Comparison of ENCODE assay signal across 12 cellular contexts in the genomic region with DNA sequence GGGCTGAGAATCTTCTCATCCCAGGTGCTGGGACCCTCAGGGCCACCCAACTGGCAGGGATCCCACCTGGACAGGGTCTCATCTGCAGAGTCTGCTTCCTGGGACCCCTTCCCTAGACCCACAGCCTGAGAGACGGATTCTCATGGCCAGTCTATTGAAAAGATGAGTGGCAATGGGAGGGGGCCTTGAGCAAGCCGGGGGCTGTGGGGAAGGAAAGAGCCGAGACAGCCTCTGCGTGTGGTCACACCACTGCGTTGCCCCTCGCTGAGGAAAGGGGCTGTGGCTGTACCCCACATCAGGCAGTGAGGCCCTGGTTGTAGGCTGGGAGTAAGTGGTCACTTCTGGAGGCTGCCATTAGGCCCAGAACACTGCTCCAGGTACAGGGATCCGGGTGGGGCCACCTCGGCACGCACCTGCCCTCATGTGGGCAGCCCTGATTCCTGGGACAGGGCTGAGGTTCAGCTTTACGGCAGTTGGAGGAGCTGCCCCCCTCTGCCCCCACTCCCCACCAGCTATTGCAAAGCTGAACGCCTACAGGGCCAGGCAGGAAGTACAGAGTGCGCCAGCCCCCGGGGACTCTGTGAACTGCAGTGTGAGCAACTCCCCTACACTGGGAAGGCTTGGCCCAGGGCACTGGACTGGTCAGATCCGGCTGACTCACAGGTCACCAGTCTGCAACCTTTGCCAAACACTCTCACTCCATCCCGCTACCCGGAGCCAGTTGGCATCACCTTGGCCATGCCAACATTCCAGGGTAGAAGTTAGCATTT.
A peak's percentile ranks its signal among the peaks of the same experiment; 100 is the strongest.
DNase-seq lines count a peak whose midpoint lies in the region; ATAC-seq and TF ChIP-seq lines count a peak whose summit lies in the region.
"Had no signal": no experiment of that assay in that cellular context is flagged by ENCODE, and none has a peak within 500 bp of the region (broad histone marks: within the 10 kb centered on the region; RNA-seq: fewer than 3 reads in every experiment).

No MANE protein-coding gene starts in this region.

- TF ChIP-seq CTCF in HFFc6 (IDR thresholded peaks at IDR 0.05) (peak; percentile 56), brain microvascular endothelial cell (IDR thresholded peaks at IDR 0.05; ENCODE audit: low read depth, low read length, missing control alignments) (peak; percentile 57)

- H3K27me3 Mint-ChIP-seq in HFFc6 (ENCODE audit: insufficient read depth): peaks cover 22% of the 10 kb centered on the region

- H3K36me3 ChIP-seq in brain microvascular endothelial cell (replicated peaks): no peaks in the 10 kb centered on the region
- H3K36me3 ChIP-seq: colonic mucosa had no signal

- ATAC-seq in HG03521 (IDR thresholded peaks at IDR 0.05; ENCODE audit: unreplicated experiment) (no peak), GM18505 (IDR thresholded peaks at IDR 0.05; ENCODE audit: unreplicated experiment) (no peak)

- no peaks in the 10 kb centered on the region; the same call in 1 of the 2 replicates for H3K36me3 Mint-ChIP-seq in HFFc6 (ENCODE audit: low read depth)

- H3K4me3 Mint-ChIP-seq in HFFc6: no peak overlapping the region

- no peak for TF ChIP-seq POLR2A in GM18505 (IDR thresholded peaks at IDR 0.05; ENCODE audit: borderline replicate concordance, extremely low read depth, insufficient read depth, insufficient read length)

- in situ Hi-C loops in brain microvascular endothelial cell (cut with HindIII; ENCODE audit: low pct_ligation_motif_present, low sequenced_read_pairs): no loop called here

- no peaks in the 10 kb centered on the region for H3K27me3 ChIP-seq in brain microvascular endothelial cell (replicated peaks)
- H3K27me3 ChIP-seq: colonic mucosa had no signal

- no peak overlapping the region for H3K4me3 ChIP-seq in brain microvascular endothelial cell (ENCODE audit: low read depth, low read length)
- H3K4me3 ChIP-seq: colonic mucosa had no signal

- H3K9me3 Mint-ChIP-seq in HFFc6: no peaks in the 10 kb centered on the region

- no peak overlapping the region for H3K27ac ChIP-seq in brain microvascular endothelial cell
- H3K27ac ChIP-seq: colonic mucosa had no signal

- no peak overlapping the region for H3K27ac Mint-ChIP-seq in HFFc6

- DNase-seq in A172 (ENCODE audit: low spot score) (peak; percentile 92), HFFc6 (no peak), brain microvascular endothelial cell (peak; percentile 34), mesenteric fat pad (ENCODE audit: low spot score) (peak; percentile 91), AG08396 (ENCODE audit: low spot score) (no peak), occipital lobe (lab: John Stamatoyannopoulos, UW) (no peak)
- DNase-seq: activated CD4-positive, alpha-beta T cell treated with anti-CD3 and anti-CD28 coated beads for 48 hours; activated effector memory CD4-positive, alpha-beta T cell treated with Interleukin-2 at 50 U/mL for 16 hours; colonic mucosa; NCI-H1694 had no signal

- H3K4me1 Mint-ChIP-seq in HFFc6 (ENCODE audit: low read depth): peaks cover 19% of the 10 kb centered on the region

Comparison
In these comparisons a context has a peak if more than half of its experiments do, and no peak if none do; other contexts are left out.
1. DNase-seq: peak in A172 (single experiment), brain microvascular endothelial cell (single experiment) and mesenteric fat pad (single experiment); none in HFFc6 (single experiment), AG08396 (single experiment) and occipital lobe (single experiment).